Comparison of ENCODE assay signal across 8 cellular contexts in the genomic region with DNA sequence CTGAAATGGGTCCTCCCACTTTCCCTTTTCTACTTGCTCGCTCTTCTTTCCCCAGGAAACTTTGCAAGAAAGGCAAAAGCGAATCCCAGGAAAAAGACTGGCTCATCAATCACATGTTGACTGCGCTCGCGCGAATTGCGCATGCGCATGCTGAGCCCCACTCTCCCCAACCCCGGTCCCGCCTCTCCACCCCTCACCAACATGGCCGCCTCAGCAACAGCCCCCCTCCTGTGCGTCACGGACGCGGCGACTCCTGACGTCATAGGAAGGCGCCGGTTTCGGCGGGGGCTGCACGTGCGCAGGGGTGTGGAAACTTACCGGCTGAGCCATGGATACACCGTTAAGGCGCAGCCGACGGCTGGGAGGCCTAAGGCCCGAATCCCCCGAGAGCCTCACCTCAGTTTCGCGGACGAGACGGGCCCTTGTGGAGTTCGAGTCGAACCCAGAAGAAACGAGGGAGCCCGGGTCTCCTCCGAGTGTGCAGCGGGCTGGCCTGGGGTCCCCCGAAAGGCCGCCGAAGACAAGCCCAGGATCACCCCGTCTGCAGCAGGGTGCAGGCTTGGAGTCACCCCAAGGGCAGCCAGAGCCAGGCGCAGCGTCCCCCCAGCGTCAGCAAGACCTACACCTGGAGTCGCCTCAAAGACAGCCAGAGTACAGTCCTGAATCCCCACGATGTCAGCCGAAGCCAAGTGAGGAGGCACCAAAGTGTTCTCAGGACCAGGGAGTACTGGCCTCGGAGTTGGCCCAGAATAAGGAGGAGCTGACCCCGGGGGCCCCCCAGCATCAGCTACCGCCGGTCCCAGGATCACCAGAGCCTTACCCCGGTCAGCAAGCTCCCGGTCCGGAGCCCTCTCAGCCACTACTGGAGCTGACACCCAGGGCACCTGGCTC. TPM values are rescaled to one million over a fixed set of nuclear protein-coding genes. Genes with fewer than 3 reads are reported as not detected.
DNase-seq lines count a peak whose midpoint lies in the region; ATAC-seq and TF ChIP-seq lines count a peak whose summit lies in the region.

CCDC86 (plus strand) TSS at position 317 of the 891 bp plus-strand sequence; CDS start at position 329, 12 bp downstream.

- H3K9me3 ChIP-seq in right atrium auricular region, result no peaks in the 10 kb centered on the region
- H3K9me3 ChIP-seq in prostate gland, result no peaks in the 10 kb centered on the region

- H3K4me1 ChIP-seq in right atrium auricular region (peaks cover 0 to 41% of the 10 kb centered on the region in 2 donors), prostate gland (replicated peaks) (peaks cover 22% of the 10 kb centered on the region)

- H3K36me3 Mint-ChIP-seq in T-helper 2 cell treated with Interferon-gamma antibody and Interleukin-4, amounts not matched to agents 5 μg/mL and 100 μg/mL, for 36 hours (ENCODE audit: low read depth), result peaks cover 28% of the 10 kb centered on the region

- TF ChIP-seq POLR2A in prostate gland (IDR thresholded peaks at IDR 0.05), result peak; percentile 29

- no peaks in the 10 kb centered on the region for H3K9me3 Mint-ChIP-seq in T-helper 2 cell treated with Interferon-gamma antibody and Interleukin-4, amounts not matched to agents 5 μg/mL and 100 μg/mL, for 36 hours

- WGBS in prostate gland, result under 1% methylated on average over 30 of the region's 57 CpGs

- intact Hi-C loops in prostate gland (cut with DNase I), result loop anchor here (5.0 kb wide), 1 partner anchor 35 kb away; no protein-coding TSS in a partner anchor

- peak within 1 kb of the TSS; percentile 81 for H3K4me3 Mint-ChIP-seq in T-helper 2 cell treated with Interferon-gamma antibody and Interleukin-4, amounts not matched to agents 5 μg/mL and 100 μg/mL, for 36 hours

- H3K4me1 Mint-ChIP-seq in T-helper 2 cell treated with Interferon-gamma antibody and Interleukin-4, amounts not matched to agents 5 μg/mL and 100 μg/mL, for 36 hours (ENCODE audit: low read depth), result peaks cover 45% of the 10 kb centered on the region

- TF ChIP-seq CTCF in right atrium auricular region (IDR thresholded peaks at IDR 0.05), result no peak
- TF ChIP-seq CTCF in prostate gland (IDR thresholded peaks at IDR 0.05), result peak in 2 of 4 experiments; percentile 12 to 34

- no peaks in the 10 kb centered on the region for H3K27me3 Mint-ChIP-seq in T-helper 2 cell treated with Interferon-gamma antibody and Interleukin-4, amounts not matched to agents 5 μg/mL and 100 μg/mL, for 36 hours (ENCODE audit: low read depth)

- DNase-seq in NCI-H1694 treated with DMSO at 0.1 percent for 48 hours (lab: John Stamatoyannopoulos, UW), result peak; percentile 70
- DNase-seq in T-helper 2 cell treated with Interferon-gamma antibody and Interleukin-4, amounts not matched to agents 5 μg/mL and 100 μg/mL, for 36 hours (ENCODE audit: low spot score), result peak; percentile 97
- peak; percentile 71 to 97 (median 92) for DNase-seq in anterior cingulate cortex (lab: John Stamatoyannopoulos, UW)
- DNase-seq in right atrium auricular region (ENCODE audit: low spot score), result peak; percentile 98
- peak; percentile 95 for DNase-seq in prostate gland (ENCODE audit: low spot score)
- peak; percentile 98 for DNase-seq in ureter (ENCODE audit: low spot score)

- peak; percentile 81 for ATAC-seq in GM18498 (IDR thresholded peaks at IDR 0.05; ENCODE audit: unreplicated experiment)
- peak; percentile 66 for ATAC-seq in HG02870 (IDR thresholded peaks at IDR 0.05; ENCODE audit: unreplicated experiment)

- peak within 1 kb of the TSS; percentile 92 for H3K27ac Mint-ChIP-seq in T-helper 2 cell treated with Interferon-gamma antibody and Interleukin-4, amounts not matched to agents 5 μg/mL and 100 μg/mL, for 36 hours

- H3K36me3 ChIP-seq in right atrium auricular region (no peaks in the 10 kb centered on the region), prostate gland (no peaks in the 10 kb centered on the region)

- H3K27me3 ChIP-seq in right atrium auricular region (no peaks in the 10 kb centered on the region), prostate gland (replicated peaks; ENCODE audit: insufficient read depth) (no peaks in the 10 kb centered on the region)

- peak within 1 kb of the TSS; percentile 55 to 85 for H3K4me3 ChIP-seq in right atrium auricular region
- H3K4me3 ChIP-seq in prostate gland, result peak within 1 kb of the TSS; percentile 51 to 63

- H3K27ac ChIP-seq in right atrium auricular region, result peak within 1 kb of the TSS; percentile 77
- H3K27ac ChIP-seq in prostate gland, result peak within 1 kb of the TSS; percentile 70 to 79

RNA-seq across cellular contexts. Expression of gene CCDC86, which starts in this region (rescaled TPM):
- total RNA-seq in right atrium auricular region (10 to 100 TPM in 1 of 2 donors, 1 to 10 TPM in 1; 9.1 to 10.2 TPM), prostate gland (10 to 100 TPM; 48.7 to 56.7 TPM), ureter (33.4 TPM)

Comparison
In these comparisons a context has a peak if more than half of its experiments do, and no peak if none do; other contexts are left out.
1. Peak in every context shown above with its lines: DNase-seq, ATAC-seq, H3K4me3 ChIP-seq and H3K27ac ChIP-seq.